8 cellular contexts compared by ENCODE assay signal in the genomic region with DNA sequence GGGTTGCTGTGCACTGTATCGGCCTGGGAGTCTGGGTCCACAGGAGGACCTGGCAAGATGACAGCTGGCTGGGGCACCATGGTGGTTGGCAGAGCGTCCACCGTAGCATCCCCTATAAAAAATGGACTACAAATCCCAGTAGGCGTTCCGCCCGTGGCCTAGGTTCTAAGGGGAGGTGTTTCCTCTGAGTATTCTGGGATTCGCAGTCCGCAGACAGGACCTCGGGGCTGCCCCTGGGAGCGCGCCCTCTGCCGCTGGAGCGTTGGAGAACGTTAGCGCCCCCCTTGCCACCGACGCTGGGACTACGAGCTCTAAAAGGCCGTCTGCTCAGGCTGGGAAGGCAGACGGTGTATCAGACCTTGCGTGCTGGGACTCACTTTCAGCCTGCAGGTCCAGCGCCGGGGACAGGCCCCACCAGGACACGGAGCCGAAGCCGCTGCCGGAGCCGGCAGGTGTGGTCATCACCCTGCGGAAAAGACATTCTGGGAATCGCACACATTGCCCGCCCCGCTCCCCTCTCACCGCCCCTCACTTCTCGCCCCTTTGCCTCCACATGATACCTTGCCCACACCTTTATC. TPM values are rescaled to one million over a fixed set of nuclear protein-coding genes. Genes with fewer than 3 reads are reported as not detected.
DNase-seq lines count a peak whose midpoint lies in the region; ATAC-seq, FAIRE-seq and TF ChIP-seq lines count a peak whose summit lies in the region.

No MANE protein-coding gene starts in this region.

- H3K9me3 ChIP-seq in kidney (ENCODE audit: control insufficient read depth in 1 of 2, low read length in 2 of 2), result no peaks in the 10 kb centered on the region

- FAIRE-seq in kidney (lab: Jason Lieb, UNC), result no peak

- H3K9ac ChIP-seq in kidney (ENCODE audit: low read length in 2 of 2), result no peak overlapping the region

- CTCF ChIA-PET in BJ (lab: Yijun Ruan, JAX), result interaction anchor here (0.7 to 2.3 kb wide), 6 partner anchors 17 to 507 kb away, joined by 3 to 14 read pairs (median 4); a partner anchor contains a TSS

- TF ChIP-seq CTCF in BJ (IDR thresholded peaks at IDR 0.05; ENCODE audit: insufficient read depth, low read depth, low read length) (peak; percentile 81), kidney (IDR thresholded peaks at IDR 0.05; ENCODE audit: borderline replicate concordance, extremely low read depth, insufficient read depth) (peak; percentile 26)

- H3K27ac ChIP-seq in kidney (ENCODE audit: low read depth in 2 of 2, low read length in 2 of 2), result no peak overlapping the region

- H3K4me3 Mint-ChIP-seq in T-helper 1 cell treated with Interleukin-12 subunit alpha and Interleukin-12 subunit beta and Interleukin-4 antibody, amounts not matched to agents 30 μg/mL and 1 μg/mL, for 36 hours, result peak overlapping the region; percentile 83
- H3K4me3 Mint-ChIP-seq in central memory CD8-positive, alpha-beta T cell, result peak overlapping the region; percentile 10

- POLR2A ChIA-PET in BJ (lab: Charles Lee), result no interaction called here

- H3K4me1 Mint-ChIP-seq in T-helper 1 cell treated with Interleukin-12 subunit alpha and Interleukin-12 subunit beta and Interleukin-4 antibody, amounts not matched to agents 30 μg/mL and 1 μg/mL, for 36 hours (ENCODE audit: low read depth), result peaks cover 13% of the 10 kb centered on the region
- peaks cover 11% of the 10 kb centered on the region for H3K4me1 Mint-ChIP-seq in central memory CD8-positive, alpha-beta T cell

- intact Hi-C loops in kidney (cut with DNase I), result no loop called here

- H3K9me3 Mint-ChIP-seq in T-helper 1 cell treated with Interleukin-12 subunit alpha and Interleukin-12 subunit beta and Interleukin-4 antibody, amounts not matched to agents 30 μg/mL and 1 μg/mL, for 36 hours, result no peaks in the 10 kb centered on the region
- H3K9me3 Mint-ChIP-seq in central memory CD8-positive, alpha-beta T cell, result no peaks in the 10 kb centered on the region

- no peaks in the 10 kb centered on the region for H3K36me3 Mint-ChIP-seq in T-helper 1 cell treated with Interleukin-12 subunit alpha and Interleukin-12 subunit beta and Interleukin-4 antibody, amounts not matched to agents 30 μg/mL and 1 μg/mL, for 36 hours (ENCODE audit: low read depth)
- peaks cover 8% of the 10 kb centered on the region for H3K36me3 Mint-ChIP-seq in central memory CD8-positive, alpha-beta T cell (ENCODE audit: insufficient read depth)

- H3K4me1 ChIP-seq in kidney (ENCODE audit: control insufficient read depth in 1 of 2, insufficient read depth in 1 of 2, low read depth in 1 of 2, low read length in 2 of 2), result no peaks in the 10 kb centered on the region

- H3K27me3 ChIP-seq in BJ (ENCODE audit: control insufficient read depth, insufficient read depth, low read length), result peaks cover 10% of the 10 kb centered on the region; the same call in 1 of the 2 replicates

- H3K4me3 ChIP-seq in BJ (ENCODE audit: low read depth, low read length) (peak overlapping the region; percentile 56), kidney (ENCODE audit: low read length in 2 of 2) (peak overlapping the region; percentile 51 to 64)

- no peak overlapping the region for H3K27ac Mint-ChIP-seq in T-helper 1 cell treated with Interleukin-12 subunit alpha and Interleukin-12 subunit beta and Interleukin-4 antibody, amounts not matched to agents 30 μg/mL and 1 μg/mL, for 36 hours
- H3K27ac Mint-ChIP-seq in central memory CD8-positive, alpha-beta T cell (ENCODE audit: low read depth), result peak overlapping the region; percentile 58

- H3K36me3 ChIP-seq in BJ (ENCODE audit: control insufficient read depth, insufficient read depth, low read length), result no peaks in the 10 kb centered on the region
- no peaks in the 10 kb centered on the region for H3K36me3 ChIP-seq in kidney (ENCODE audit: control insufficient read depth in 1 of 2, insufficient read depth in 2 of 2, low read length in 2 of 2)

- ATAC-seq in GM21825 (IDR thresholded peaks at IDR 0.05; ENCODE audit: unreplicated experiment) (peak; percentile 41), GM21786 (IDR thresholded peaks at IDR 0.05; ENCODE audit: unreplicated experiment) (no peak)
- peak; percentile 52 for ATAC-seq in central memory CD8-positive, alpha-beta T cell (replicated peaks; ENCODE audit: extremely low read depth, poor library complexity, severe bottlenecking)

- peaks cover 54% of the 10 kb centered on the region for H3K27me3 Mint-ChIP-seq in T-helper 1 cell treated with Interleukin-12 subunit alpha and Interleukin-12 subunit beta and Interleukin-4 antibody, amounts not matched to agents 30 μg/mL and 1 μg/mL, for 36 hours (ENCODE audit: low read depth)
- peaks cover 73% of the 10 kb centered on the region for H3K27me3 Mint-ChIP-seq in central memory CD8-positive, alpha-beta T cell

- DNase-seq in BJ (ENCODE audit: low read depth), result no peak
- peak; percentile 93 for DNase-seq in NCI-H1694 (lab: John Stamatoyannopoulos, UW)
- no peak for DNase-seq in central memory CD8-positive, alpha-beta T cell (ENCODE audit: low spot score in 2 of 2)
- DNase-seq in kidney, result peak; percentile 84
- DNase-seq in stimulated activated CD4-positive, alpha-beta T cell treated with anti-CD3 and anti-CD28 coated beads, Interleukin-15, amount 100 ng/mL, for 24 hours, result peak; percentile 72

RNA-seq across cellular contexts. Expression of a gene that starts 0.4 kb away (rescaled TPM):
- polyA plus RNA-seq in BJ (2011; rRNA removed) (0.39 and 0.51 TPM in 2 replicates), kidney (ENCODE audit: insufficient read depth, low read depth, low replicate concordance) (5.1 TPM)
- 0.26 TPM in 1 of 2 replicates, not detected in the other for polyA minus RNA-seq in BJ (2011; rRNA and poly(A)+ RNA removed)
- total RNA-seq in kidney, result 11.4 TPM

RNA-seq across cellular contexts. Expression of a gene that starts 8.5 kb away (rescaled TPM):
- polyA plus RNA-seq in BJ (2011; rRNA removed) (0.12 TPM in 1 of 2 replicates, not detected in the other), kidney (ENCODE audit: insufficient read depth, low read depth, low replicate concordance) (1.7 TPM)
- polyA minus RNA-seq in BJ (2011; rRNA and poly(A)+ RNA removed), result not detected in 2 replicates
- total RNA-seq in kidney, result 0.41 TPM

RNA-seq across cellular contexts. Expression of a gene that starts 14.0 kb away (rescaled TPM):
- 0.26 and 0.47 TPM in 2 replicates for polyA plus RNA-seq in BJ (2011; rRNA removed)
- 0.26 TPM in 1 of 2 replicates, not detected in the other for polyA minus RNA-seq in BJ (2011; rRNA and poly(A)+ RNA removed)
- not detected for total RNA-seq in kidney
- polyA plus RNA-seq in kidney (ENCODE audit: insufficient read depth, low read depth, low replicate concordance), result not detected

RNA-seq across cellular contexts. Expression of a gene that starts 17.0 kb away (rescaled TPM):
- polyA plus RNA-seq in BJ (2011; rRNA removed) (10.4 and 10.5 TPM in 2 replicates), kidney (ENCODE audit: insufficient read depth, low read depth, low replicate concordance) (not detected)
- polyA minus RNA-seq in BJ (2011; rRNA and poly(A)+ RNA removed), result 0.93 and 1.1 TPM in 2 replicates
- total RNA-seq in kidney, result not detected

RNA-seq across cellular contexts. Expression of a gene that starts 43.3 kb away (rescaled TPM):
- polyA plus RNA-seq in BJ (2011; rRNA removed), result 2.2 and 4.3 TPM in 2 replicates
- polyA minus RNA-seq in BJ (2011; rRNA and poly(A)+ RNA removed), result 3.9 and 6.0 TPM in 2 replicates
- 2.8 TPM for total RNA-seq in kidney
- not detected for polyA plus RNA-seq in kidney (ENCODE audit: insufficient read depth, low read depth, low replicate concordance)

Comparison
In these comparisons a context has a peak if more than half of its experiments do, and no peak if none do; other contexts are left out.
1. DNase-seq: peak in NCI-H1694 (single experiment), kidney (single experiment) and stimulated activated CD4-positive, alpha-beta T cell treated with anti-CD3 and anti-CD28 coated beads, Interleukin-15, amount 100 ng/mL, for 24 hours (single experiment); none in BJ (single experiment) and central memory CD8-positive, alpha-beta T cell (0 of 2).